In genomic region chr9:128244443-128245226, GRCh38 we compare ENCODE assay signal across 8 cellular contexts. TPM values are rescaled to one million over a fixed set of nuclear protein-coding genes. Genes with fewer than 3 reads are reported as not detected.
DNase-seq lines count a peak whose midpoint lies in the region; ATAC-seq and TF ChIP-seq lines count a peak whose summit lies in the region.

No MANE protein-coding gene starts in this region.

- TF ChIP-seq CTCF in chondrocyte (IDR thresholded peaks at IDR 0.05) (no peak), vagina (IDR thresholded peaks at IDR 0.05) (no peak)

- H3K27me3 Mint-ChIP-seq in chondrocyte (ENCODE audit: low read depth), result no peaks in the 10 kb centered on the region

- peak in 1 of 2 donors; percentile 71 for TF ChIP-seq POLR2A in vagina (IDR thresholded peaks at IDR 0.05)

- no peak for ATAC-seq in GM21723 (IDR thresholded peaks at IDR 0.05; ENCODE audit: unreplicated experiment)

- no peaks in the 10 kb centered on the region for H3K9me3 ChIP-seq in vagina

- H3K27ac Mint-ChIP-seq in chondrocyte (ENCODE audit: unreplicated experiment), result peak overlapping the region; percentile 71

- H3K36me3 Mint-ChIP-seq in chondrocyte (ENCODE audit: low read depth), result peaks cover 8% of the 10 kb centered on the region

- peaks cover 29% of the 10 kb centered on the region for H3K4me1 Mint-ChIP-seq in chondrocyte (ENCODE audit: low read depth)

- H3K4me1 ChIP-seq in vagina, result peaks cover 31% of the 10 kb centered on the region

- peak overlapping the region; percentile 41 to 42 for H3K4me3 ChIP-seq in vagina

- H3K27ac ChIP-seq in vagina, result peak overlapping the region; percentile 85

- H3K36me3 ChIP-seq in vagina, result no peaks in the 10 kb centered on the region

- intact Hi-C loops in vagina (cut with DNase I), result no loop called here

- H3K9me3 Mint-ChIP-seq in chondrocyte (ENCODE audit: low read depth), result no peaks in the 10 kb centered on the region

- peak overlapping the region; percentile 62 for H3K4me3 Mint-ChIP-seq in chondrocyte (ENCODE audit: unreplicated experiment)

- H3K27me3 ChIP-seq in vagina, result no peaks in the 10 kb centered on the region

- DNase-seq in NCI-H2227 (lab: John Stamatoyannopoulos, UW; ENCODE audit: unreplicated experiment) (peak; percentile 18), NCI-H2227 treated with DMSO at 0.1 percent for 48 hours (lab: John Stamatoyannopoulos, UW) (no peak), chondrocyte (ENCODE audit: low spot score) (no peak), medulla oblongata (ENCODE audit: extremely low spot score) (peak; percentile 12), vagina (ENCODE audit: extremely low spot score in 2 of 2) (no peak), NCI-H1694 (lab: John Stamatoyannopoulos, UW) (no peak), H4 (ENCODE audit: low spot score) (no peak)

RNA-seq across cellular contexts. Expression of gene GOLGA2, which starts 31.2 kb away (rescaled TPM):
- total RNA-seq in chondrocyte (201 to 243 TPM (median 210 TPM) in 3 replicates), vagina (84.5 TPM)
- 40.3 and 56.0 TPM in 2 replicates for total RNA-seq in H4 (2014; rRNA removed; shearing (Covaris generic))

RNA-seq across cellular contexts. Expression of gene SWI5, which starts 31.4 kb away (rescaled TPM):
- total RNA-seq in chondrocyte (29.4 to 33.7 TPM (median 31.7 TPM) in 3 replicates), vagina (42.7 TPM)
- total RNA-seq in H4 (2014; rRNA removed; shearing (Covaris generic)), result 59.5 and 66.7 TPM in 2 replicates

RNA-seq across cellular contexts. Expression of gene DNM1, which starts 41.5 kb away (rescaled TPM):
- total RNA-seq in chondrocyte, result 87.0 to 127 TPM (median 91.9 TPM) in 3 replicates
- total RNA-seq in vagina, result 33.4 TPM
- total RNA-seq in H4 (2014; rRNA removed; shearing (Covaris generic)), result 19.7 and 20.0 TPM in 2 replicates

RNA-seq across cellular contexts. Expression of gene CIZ1, which starts 53.3 kb away (rescaled TPM):
- 130 to 147 TPM (median 140 TPM) in 3 replicates for total RNA-seq in chondrocyte
- total RNA-seq in vagina, result 101 TPM
- 15.5 and 32.0 TPM in 2 replicates for total RNA-seq in H4 (2014; rRNA removed; shearing (Covaris generic))

Comparison
In these comparisons a context has a peak if more than half of its experiments do, and no peak if none do; other contexts are left out.
1. DNase-seq: peak in NCI-H2227 (single experiment) and medulla oblongata (single experiment); none in NCI-H2227 treated with DMSO at 0.1 percent for 48 hours (single experiment), chondrocyte (single experiment), vagina (0 of 2), NCI-H1694 (single experiment) and H4 (single experiment).